1 cellular context compared by ENCODE assay signal in the genomic region with DNA sequence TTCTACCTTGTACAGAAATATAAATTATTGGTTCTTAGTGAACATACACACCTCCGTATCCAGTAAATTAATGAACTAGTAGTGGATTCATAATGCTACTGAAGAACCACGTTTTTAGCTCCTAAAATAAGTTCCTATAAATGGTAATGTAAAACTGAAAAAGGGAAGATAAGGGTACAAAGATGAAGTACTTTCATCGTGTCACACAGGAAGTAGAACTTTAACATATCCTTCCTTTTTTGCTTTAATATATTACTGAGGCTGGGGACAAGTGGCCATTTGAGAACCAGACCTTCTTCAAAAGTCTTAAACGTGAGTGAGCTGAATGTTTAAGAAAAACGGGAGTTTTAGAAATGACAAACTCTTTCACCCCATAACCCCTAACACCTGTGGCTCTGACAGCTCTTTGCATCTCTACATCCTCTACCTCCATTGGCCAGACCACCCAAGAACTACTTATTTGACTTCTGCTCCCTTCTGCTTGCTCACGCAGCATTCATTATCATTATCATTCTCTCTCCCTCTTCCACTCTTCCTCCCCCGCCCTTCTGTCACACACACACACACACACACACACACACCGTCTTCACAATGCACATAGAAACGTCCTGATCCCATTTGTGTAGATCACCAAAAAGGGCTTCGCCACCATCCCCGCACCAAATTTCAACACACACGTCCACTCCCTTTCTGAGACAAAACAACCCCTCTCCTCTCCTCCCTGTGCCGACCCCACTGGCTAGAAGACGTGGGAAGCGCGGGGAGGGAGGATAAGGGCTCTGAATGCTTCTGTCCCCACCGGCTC.
TF ChIP-seq lines count a peak whose summit lies in the region.

No MANE protein-coding gene starts in this region.

TF ChIP-seq in K562, 482 proteins besides CTCF, POLR2A, EP300 and RAD21 (continued from another document and continues in another):
- TF ChIP-seq, protein P1, sequence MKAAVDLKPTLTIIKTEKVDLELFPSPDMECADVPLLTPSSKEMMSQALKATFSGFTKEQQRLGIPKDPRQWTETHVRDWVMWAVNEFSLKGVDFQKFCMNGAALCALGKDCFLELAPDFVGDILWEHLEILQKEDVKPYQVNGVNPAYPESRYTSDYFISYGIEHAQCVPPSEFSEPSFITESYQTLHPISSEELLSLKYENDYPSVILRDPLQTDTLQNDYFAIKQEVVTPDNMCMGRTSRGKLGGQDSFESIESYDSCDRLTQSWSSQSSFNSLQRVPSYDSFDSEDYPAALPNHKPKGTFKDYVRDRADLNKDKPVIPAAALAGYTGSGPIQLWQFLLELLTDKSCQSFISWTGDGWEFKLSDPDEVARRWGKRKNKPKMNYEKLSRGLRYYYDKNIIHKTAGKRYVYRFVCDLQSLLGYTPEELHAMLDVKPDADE (conservative IDR thresholded peaks at IDR 0.05; ENCODE audit: control insufficient read depth, low read depth, low read length) = no peak
- TF ChIP-seq MLX (CRISPR knock-in tag; conservative IDR thresholded peaks at IDR 0.05) = no peak
- no peak for TF ChIP-seq ZNF75A (CRISPR knock-in tag; IDR thresholded peaks at IDR 0.05)
- TF ChIP-seq ELF4 (CRISPR knock-in tag; IDR thresholded peaks at IDR 0.05) = peak; percentile 95
- no peak for TF ChIP-seq MXD1 (CRISPR knock-in tag; IDR thresholded peaks at IDR 0.05; ENCODE audit: borderline replicate concordance, poor library complexity, severe bottlenecking)
- TF ChIP-seq, protein P2, sequence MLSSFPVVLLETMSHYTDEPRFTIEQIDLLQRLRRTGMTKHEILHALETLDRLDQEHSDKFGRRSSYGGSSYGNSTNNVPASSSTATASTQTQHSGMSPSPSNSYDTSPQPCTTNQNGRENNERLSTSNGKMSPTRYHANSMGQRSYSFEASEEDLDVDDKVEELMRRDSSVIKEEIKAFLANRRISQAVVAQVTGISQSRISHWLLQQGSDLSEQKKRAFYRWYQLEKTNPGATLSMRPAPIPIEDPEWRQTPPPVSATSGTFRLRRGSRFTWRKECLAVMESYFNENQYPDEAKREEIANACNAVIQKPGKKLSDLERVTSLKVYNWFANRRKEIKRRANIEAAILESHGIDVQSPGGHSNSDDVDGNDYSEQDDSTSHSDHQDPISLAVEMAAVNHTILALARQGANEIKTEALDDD (IDR thresholded peaks at IDR 0.05) = no peak
- no peak for TF ChIP-seq ZNF121 (CRISPR knock-in tag; conservative IDR thresholded peaks at IDR 0.05)
- TF ChIP-seq ZBTB17 (CRISPR knock-in tag; IDR thresholded peaks at IDR 0.05) = no peak
- no peak for TF ChIP-seq FOXA3 (CRISPR knock-in tag; conservative IDR thresholded peaks at IDR 0.05 in 1 of 2, IDR thresholded peaks at IDR 0.05 in 1 of 2)
- TF ChIP-seq, protein P3, sequence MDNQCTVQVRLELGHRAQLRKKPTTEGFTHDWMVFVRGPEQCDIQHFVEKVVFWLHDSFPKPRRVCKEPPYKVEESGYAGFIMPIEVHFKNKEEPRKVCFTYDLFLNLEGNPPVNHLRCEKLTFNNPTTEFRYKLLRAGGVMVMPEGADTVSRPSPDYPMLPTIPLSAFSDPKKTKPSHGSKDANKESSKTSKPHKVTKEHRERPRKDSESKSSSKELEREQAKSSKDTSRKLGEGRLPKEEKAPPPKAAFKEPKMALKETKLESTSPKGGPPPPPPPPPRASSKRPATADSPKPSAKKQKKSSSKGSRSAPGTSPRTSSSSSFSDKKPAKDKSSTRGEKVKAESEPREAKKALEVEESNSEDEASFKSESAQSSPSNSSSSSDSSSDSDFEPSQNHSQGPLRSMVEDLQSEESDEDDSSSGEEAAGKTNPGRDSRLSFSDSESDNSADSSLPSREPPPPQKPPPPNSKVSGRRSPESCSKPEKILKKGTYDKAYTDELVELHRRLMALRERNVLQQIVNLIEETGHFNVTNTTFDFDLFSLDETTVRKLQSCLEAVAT (IDR thresholded peaks at IDR 0.05) = peak; percentile 55 to 80; a peak in 3 of 4 replicates
- TF ChIP-seq ZNF277 (CRISPR knock-in tag; IDR thresholded peaks at IDR 0.05; ENCODE audit: borderline replicate concordance) = no peak
- TF ChIP-seq MEF2D (tag; conservative IDR thresholded peaks at IDR 0.05; ENCODE audit: low read depth) = no peak
- TF ChIP-seq PYGO2 (tag; IDR thresholded peaks at IDR 0.05) = no peak
- TF ChIP-seq, protein P4, sequence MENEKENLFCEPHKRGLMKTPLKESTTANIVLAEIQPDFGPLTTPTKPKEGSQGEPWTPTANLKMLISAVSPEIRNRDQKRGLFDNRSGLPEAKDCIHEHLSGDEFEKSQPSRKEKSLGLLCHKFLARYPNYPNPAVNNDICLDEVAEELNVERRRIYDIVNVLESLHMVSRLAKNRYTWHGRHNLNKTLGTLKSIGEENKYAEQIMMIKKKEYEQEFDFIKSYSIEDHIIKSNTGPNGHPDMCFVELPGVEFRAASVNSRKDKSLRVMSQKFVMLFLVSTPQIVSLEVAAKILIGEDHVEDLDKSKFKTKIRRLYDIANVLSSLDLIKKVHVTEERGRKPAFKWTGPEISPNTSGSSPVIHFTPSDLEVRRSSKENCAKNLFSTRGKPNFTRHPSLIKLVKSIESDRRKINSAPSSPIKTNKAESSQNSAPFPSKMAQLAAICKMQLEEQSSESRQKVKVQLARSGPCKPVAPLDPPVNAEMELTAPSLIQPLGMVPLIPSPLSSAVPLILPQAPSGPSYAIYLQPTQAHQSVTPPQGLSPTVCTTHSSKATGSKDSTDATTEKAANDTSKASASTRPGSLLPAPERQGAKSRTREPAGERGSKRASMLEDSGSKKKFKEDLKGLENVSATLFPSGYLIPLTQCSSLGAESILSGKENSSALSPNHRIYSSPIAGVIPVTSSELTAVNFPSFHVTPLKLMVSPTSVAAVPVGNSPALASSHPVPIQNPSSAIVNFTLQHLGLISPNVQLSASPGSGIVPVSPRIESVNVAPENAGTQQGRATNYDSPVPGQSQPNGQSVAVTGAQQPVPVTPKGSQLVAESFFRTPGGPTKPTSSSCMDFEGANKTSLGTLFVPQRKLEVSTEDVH (IDR thresholded peaks at IDR 0.05; ENCODE audit: low read depth, partially characterized antibody) = no peak
- TF ChIP-seq DMBX1 (CRISPR knock-in tag; IDR thresholded peaks at IDR 0.05; ENCODE audit: borderline replicate concordance) = no peak
- 0 out of 2 replicates have a peak, but pooled peaks have one; percentile 76 for TF ChIP-seq TRIM25 (IDR thresholded peaks at IDR 0.05; ENCODE audit: borderline replicate concordance)
- no peak for TF ChIP-seq MAFG (tag; conservative IDR thresholded peaks at IDR 0.05)
- TF ChIP-seq PHB (CRISPR knock-in tag; IDR thresholded peaks at IDR 0.05) = no peak
- TF ChIP-seq NELFE (IDR thresholded peaks at IDR 0.05; ENCODE audit: insufficient read depth, insufficient read length) = no peak
- no peak for TF ChIP-seq ZNF586 (CRISPR knock-in tag; conservative IDR thresholded peaks at IDR 0.05)
- TF ChIP-seq STAG1 (CRISPR knock-in tag; IDR thresholded peaks at IDR 0.05; ENCODE audit: borderline replicate concordance) = no peak
- TF ChIP-seq ZNF695 (CRISPR knock-in tag; IDR thresholded peaks at IDR 0.05) = no peak
- TF ChIP-seq, protein P5, sequence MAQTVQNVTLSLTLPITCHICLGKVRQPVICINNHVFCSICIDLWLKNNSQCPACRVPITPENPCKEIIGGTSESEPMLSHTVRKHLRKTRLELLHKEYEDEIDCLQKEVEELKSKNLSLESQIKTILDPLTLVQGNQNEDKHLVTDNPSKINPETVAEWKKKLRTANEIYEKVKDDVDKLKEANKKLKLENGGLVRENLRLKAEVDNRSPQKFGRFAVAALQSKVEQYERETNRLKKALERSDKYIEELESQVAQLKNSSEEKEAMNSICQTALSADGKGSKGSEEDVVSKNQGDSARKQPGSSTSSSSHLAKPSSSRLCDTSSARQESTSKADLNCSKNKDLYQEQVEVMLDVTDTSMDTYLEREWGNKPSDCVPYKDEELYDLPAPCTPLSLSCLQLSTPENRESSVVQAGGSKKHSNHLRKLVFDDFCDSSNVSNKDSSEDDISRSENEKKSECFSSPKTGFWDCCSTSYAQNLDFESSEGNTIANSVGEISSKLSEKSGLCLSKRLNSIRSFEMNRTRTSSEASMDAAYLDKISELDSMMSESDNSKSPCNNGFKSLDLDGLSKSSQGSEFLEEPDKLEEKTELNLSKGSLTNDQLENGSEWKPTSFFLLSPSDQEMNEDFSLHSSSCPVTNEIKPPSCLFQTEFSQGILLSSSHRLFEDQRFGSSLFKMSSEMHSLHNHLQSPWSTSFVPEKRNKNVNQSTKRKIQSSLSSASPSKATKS (CRISPR knock-in tag; IDR thresholded peaks at IDR 0.05) = no peak
- TF ChIP-seq, protein P6, sequence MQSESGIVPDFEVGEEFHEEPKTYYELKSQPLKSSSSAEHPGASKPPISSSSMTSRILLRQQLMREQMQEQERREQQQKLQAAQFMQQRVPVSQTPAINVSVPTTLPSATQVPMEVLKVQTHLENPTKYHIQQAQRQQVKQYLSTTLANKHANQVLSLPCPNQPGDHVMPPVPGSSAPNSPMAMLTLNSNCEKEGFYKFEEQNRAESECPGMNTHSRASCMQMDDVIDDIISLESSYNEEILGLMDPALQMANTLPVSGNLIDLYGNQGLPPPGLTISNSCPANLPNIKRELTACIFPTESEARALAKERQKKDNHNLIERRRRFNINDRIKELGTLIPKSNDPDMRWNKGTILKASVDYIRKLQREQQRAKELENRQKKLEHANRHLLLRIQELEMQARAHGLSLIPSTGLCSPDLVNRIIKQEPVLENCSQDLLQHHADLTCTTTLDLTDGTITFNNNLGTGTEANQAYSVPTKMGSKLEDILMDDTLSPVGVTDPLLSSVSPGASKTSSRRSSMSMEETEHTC (IDR thresholded peaks at IDR 0.05) = no peak
- no peak for TF ChIP-seq MXI1 (IDR thresholded peaks at IDR 0.05; ENCODE audit: low read depth, low read length)
- TF ChIP-seq IFI16 (CRISPR knock-in tag; IDR thresholded peaks at IDR 0.05) = no peak
- no peak for TF ChIP-seq RBM39 (optimal IDR thresholded peaks at IDR 0.05; ENCODE audit: low read depth, low read length)
- no peak for TF ChIP-seq ATF7 (IDR thresholded peaks at IDR 0.05)
- no peak for TF ChIP-seq SMAD1 (IDR thresholded peaks at IDR 0.05; ENCODE audit: low read depth, low read length, partially characterized antibody)
- TF ChIP-seq, protein P7, sequence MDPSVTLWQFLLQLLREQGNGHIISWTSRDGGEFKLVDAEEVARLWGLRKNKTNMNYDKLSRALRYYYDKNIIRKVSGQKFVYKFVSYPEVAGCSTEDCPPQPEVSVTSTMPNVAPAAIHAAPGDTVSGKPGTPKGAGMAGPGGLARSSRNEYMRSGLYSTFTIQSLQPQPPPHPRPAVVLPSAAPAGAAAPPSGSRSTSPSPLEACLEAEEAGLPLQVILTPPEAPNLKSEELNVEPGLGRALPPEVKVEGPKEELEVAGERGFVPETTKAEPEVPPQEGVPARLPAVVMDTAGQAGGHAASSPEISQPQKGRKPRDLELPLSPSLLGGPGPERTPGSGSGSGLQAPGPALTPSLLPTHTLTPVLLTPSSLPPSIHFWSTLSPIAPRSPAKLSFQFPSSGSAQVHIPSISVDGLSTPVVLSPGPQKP (CRISPR knock-in tag; IDR thresholded peaks at IDR 0.05) = no peak
- TF ChIP-seq CHD2 (IDR thresholded peaks at IDR 0.05; ENCODE audit: low read depth, low read length) = no peak
- TF ChIP-seq SAFB2 (IDR thresholded peaks at IDR 0.05; ENCODE audit: borderline replicate concordance, low read depth, low read length, severe bottlenecking) = no peak
- no peak for TF ChIP-seq GTF3C2 (IDR thresholded peaks at IDR 0.05; ENCODE audit: borderline replicate concordance, extremely low read depth, insufficient read length)
- TF ChIP-seq EGR1 (conservative IDR thresholded peaks at IDR 0.05) = peak; percentile 83
- TF ChIP-seq NONO (IDR thresholded peaks at IDR 0.05; ENCODE audit: low read depth in 2 of 2, low read length in 1 of 2) = no peak
- TF ChIP-seq SAP30 (IDR thresholded peaks at IDR 0.05; ENCODE audit: borderline replicate concordance, insufficient read depth, low read depth, low read length, poor library complexity, severe bottlenecking) = no peak
